10 cellular contexts compared by ENCODE assay signal in genomic region chrX:111352424-111352823, GRCh38. TPM values are rescaled to one million over a fixed set of nuclear protein-coding genes. Genes with fewer than 3 reads are reported as not detected.
DNase-seq lines count a peak whose midpoint lies in the region; ATAC-seq and TF ChIP-seq lines count a peak whose summit lies in the region.
"Had no signal": no experiment of that assay in that cellular context is flagged by ENCODE, and none has a peak within 500 bp of the region (broad histone marks: within the 10 kb centered on the region; RNA-seq: fewer than 3 reads in every experiment).

No MANE protein-coding gene starts in this region.

- no peak overlapping the region for H3K4me3 Mint-ChIP-seq in activated naive CD4-positive, alpha-beta T cell treated with anti-CD3 and anti-CD28 coated beads, Interleukin-2, amount 10 ng/mL, durations not matched to agents 7 days and 5 days

- DNase-seq in NCI-H69 (lab: John Stamatoyannopoulos, UW): peak; percentile 96
- DNase-seq in fibroblast of the aortic adventitia (ENCODE audit: low read depth): peak; percentile 33
- peak; percentile 48 for DNase-seq in skeletal muscle cell (ENCODE audit: low read depth)
- no peak for DNase-seq in GDM1 (lab: John Stamatoyannopoulos, UW)
- no peak for DNase-seq in NCI-H1417 treated with DMSO at 0.1 percent for 48 hours (lab: John Stamatoyannopoulos, UW)
- no peak for DNase-seq in activated naive CD4-positive, alpha-beta T cell treated with anti-CD3 and anti-CD28 coated beads, Interleukin-2, amount 10 ng/mL, durations not matched to agents 7 days and 5 days
- DNase-seq: activated T-cell treated with anti-CD3 and anti-CD28 coated beads for 4 hours, lower lobe of right lung had no signal

- H3K27ac Mint-ChIP-seq in activated naive CD4-positive, alpha-beta T cell treated with anti-CD3 and anti-CD28 coated beads, Interleukin-2, amount 10 ng/mL, durations not matched to agents 7 days and 5 days: no peak overlapping the region

- no peak for TF ChIP-seq CTCF in fibroblast of the aortic adventitia (IDR thresholded peaks at IDR 0.05; ENCODE audit: insufficient read depth, low read length)

- ATAC-seq in HG03460 (IDR thresholded peaks at IDR 0.05; ENCODE audit: unreplicated experiment) (peak; percentile 68), HG03280 (IDR thresholded peaks at IDR 0.05; ENCODE audit: unreplicated experiment) (no peak)
- ATAC-seq: lower lobe of right lung had no signal

- H3K4me3 ChIP-seq in fibroblast of the aortic adventitia (ENCODE audit: low read depth, low read length): no peak overlapping the region
- H3K4me3 ChIP-seq in skeletal muscle cell (ENCODE audit: low read depth, low read length): no peak overlapping the region
- H3K4me3 ChIP-seq: lower lobe of right lung had no signal

- no peaks in the 10 kb centered on the region for H3K36me3 Mint-ChIP-seq in activated naive CD4-positive, alpha-beta T cell treated with anti-CD3 and anti-CD28 coated beads, Interleukin-2, amount 10 ng/mL, durations not matched to agents 7 days and 5 days

- H3K27me3 Mint-ChIP-seq in activated naive CD4-positive, alpha-beta T cell treated with anti-CD3 and anti-CD28 coated beads, Interleukin-2, amount 10 ng/mL, durations not matched to agents 7 days and 5 days: no peaks in the 10 kb centered on the region

- H3K9me3 Mint-ChIP-seq in activated naive CD4-positive, alpha-beta T cell treated with anti-CD3 and anti-CD28 coated beads, Interleukin-2, amount 10 ng/mL, durations not matched to agents 7 days and 5 days: no peaks in the 10 kb centered on the region

- no peaks in the 10 kb centered on the region for H3K4me1 Mint-ChIP-seq in activated naive CD4-positive, alpha-beta T cell treated with anti-CD3 and anti-CD28 coated beads, Interleukin-2, amount 10 ng/mL, durations not matched to agents 7 days and 5 days

- CTCF ChIA-PET in activated naive CD4-positive, alpha-beta T cell treated with anti-CD3 and anti-CD28 coated beads, Interleukin-2, amount 10 ng/mL, durations not matched to agents 7 days and 5 days (lab: Charles Lee): no interaction called here

RNA-seq across cellular contexts. Expression of gene DCX, which starts 59.6 kb away (rescaled TPM):
- not detected in 2 replicates for total RNA-seq in fibroblast of the aortic adventitia (ENCODE audit: low replicate concordance)
- total RNA-seq: lower lobe of right lung had no signal

Comparison
In these comparisons a context has a peak if more than half of its experiments do, and no peak if none do; other contexts are left out.
1. DNase-seq: peak in NCI-H69 (single experiment), fibroblast of the aortic adventitia (single experiment) and skeletal muscle cell (single experiment); none in GDM1 (single experiment), NCI-H1417 treated with DMSO at 0.1 percent for 48 hours (single experiment) and activated naive CD4-positive, alpha-beta T cell treated with anti-CD3 and anti-CD28 coated beads, Interleukin-2, amount 10 ng/mL, durations not matched to agents 7 days and 5 days (single experiment).